Comparison of ENCODE assay signal across 8 cellular contexts in genomic region chr1:164602480-164603093, GRCh38. TPM values are rescaled to one million over a fixed set of nuclear protein-coding genes. Genes with fewer than 3 reads are reported as not detected.
DNase-seq lines count a peak whose midpoint lies in the region; ATAC-seq, FAIRE-seq and TF ChIP-seq lines count a peak whose summit lies in the region.

No MANE protein-coding gene starts in this region.

- ATAC-seq in HG03139 (IDR thresholded peaks at IDR 0.05; ENCODE audit: unreplicated experiment) = no peak

- H3K9me3 ChIP-seq in HAP-1 (no peaks in the 10 kb centered on the region), right atrium auricular region (no peaks in the 10 kb centered on the region), small intestine (ENCODE audit: control insufficient read depth, low read depth) (no peaks in the 10 kb centered on the region)

- H3K27me3 ChIP-seq in HAP-1 (ENCODE audit: low read depth) (no peaks in the 10 kb centered on the region), right atrium auricular region (no peaks in the 10 kb centered on the region), small intestine (ENCODE audit: control insufficient read depth in 2 of 2, insufficient read depth in 2 of 2, low read length in 2 of 2) (no peaks in the 10 kb centered on the region)

- WGBS in small intestine, 3 donors = 9 to 12% (median 9%) methylated on average over 10 of the region's 10 CpGs

- H3K27ac ChIP-seq in right atrium auricular region (peak overlapping the region; percentile 63 to 67), small intestine (ENCODE audit: low read depth in 1 of 2, low read length in 1 of 2) (peak overlapping the region in 1 of 2 donors; percentile 75)

- H3K4me1 ChIP-seq in HAP-1 (peaks cover 29% of the 10 kb centered on the region), right atrium auricular region (peaks cover 0 to 48% of the 10 kb centered on the region in 2 donors), small intestine (ENCODE audit: control insufficient read depth in 2 of 2, insufficient read depth in 1 of 2, low read depth in 1 of 2, low read length in 1 of 2) (peaks cover 2 to 10% of the 10 kb centered on the region in 2 donors)

- DNase-seq in HAP-1 (ENCODE audit: low spot score in 2 of 2) (peak; percentile 68 to 75), SW480 (ENCODE audit: low spot score) (peak; percentile 29), right atrium auricular region (ENCODE audit: low spot score) (no peak), small intestine (peak; percentile 47), COLO829 (ENCODE audit: low spot score) (no peak), RKO (ENCODE audit: low spot score) (no peak), GOT3 (lab: John Stamatoyannopoulos, UW) (no peak)

- in situ Hi-C loops in HAP-1 (cut with MboI; ENCODE audit: low sequenced_read_pairs) = no loop called here

- no peak for TF ChIP-seq CTCF in right atrium auricular region (IDR thresholded peaks at IDR 0.05)

- FAIRE-seq in small intestine (lab: Jason Lieb, UNC) = no peak

- H3K4me3 ChIP-seq in HAP-1 = no peak overlapping the region
- H3K4me3 ChIP-seq in right atrium auricular region = no peak overlapping the region
- no peak overlapping the region for H3K4me3 ChIP-seq in small intestine (ENCODE audit: low read depth in 1 of 2, low read length in 2 of 2)

- H3K36me3 ChIP-seq in HAP-1 (replicated peaks) (no peaks in the 10 kb centered on the region), right atrium auricular region (peaks cover 3% of the 10 kb centered on the region), small intestine (ENCODE audit: control insufficient read depth in 2 of 2, insufficient read depth in 2 of 2, low read length in 2 of 2) (peaks cover 0 to 2% of the 10 kb centered on the region in 2 donors)

RNA-seq across cellular contexts. Expression of gene PBX1, which starts 43.6 kb away (rescaled TPM):
- 10 to 100 TPM; 33.3 to 37.4 TPM for total RNA-seq in right atrium auricular region
- polyA plus RNA-seq in small intestine = 10 to 100 TPM; 12.5 to 16.4 (median 12.7) TPM

Comparison
In these comparisons a context has a peak if more than half of its experiments do, and no peak if none do; other contexts are left out.
1. DNase-seq: peak in HAP-1 (2 of 2), SW480 (single experiment) and small intestine (single experiment); none in right atrium auricular region (single experiment), COLO829 (single experiment), RKO (single experiment) and GOT3 (single experiment).